17 cellular contexts compared by ENCODE assay signal in genomic region chr1:108474516-108474915, GRCh38. TPM values are rescaled to one million over a fixed set of nuclear protein-coding genes. Genes with fewer than 3 reads are reported as not detected.
"Had no signal": no experiment of that assay in that cellular context is flagged by ENCODE, and none has a peak within 500 bp of the region (broad histone marks: within the 10 kb centered on the region; RNA-seq: fewer than 3 reads in every experiment).

No MANE protein-coding gene starts in this region.

RNA-seq across cellular contexts. Expression of gene NBPF6, which starts 24.4 kb away (rescaled TPM):
- total RNA-seq: activated naive CD4-positive, alpha-beta T cell treated with anti-CD3 and anti-CD28 coated beads for 36 hours; activated naive CD4-positive, alpha-beta T cell treated with anti-CD3 and anti-CD28 coated beads, Interleukin-2, amount 50 U/mL, for 72 hours; activated naive CD8-positive, alpha-beta T cell treated with anti-CD3 and anti-CD28 coated beads for 36 hours; activated naive CD8-positive, alpha-beta T cell treated with anti-CD3 and anti-CD28 coated beads, Interleukin-2, amount 10 ng/mL, durations not matched to agents 7 days and 5 days; activated T-cell treated with anti-CD3 and anti-CD28 coated beads, Interleukin-2, amount 50 U/mL, for 4 hours; activated T-cell treated with anti-CD3 and anti-CD28 coated beads, Interleukin-2, amount 50 U/mL, for 72 hours; activated T-helper 17 cell treated with anti-CD3 and anti-CD28 coated beads, Interleukin-2, amount 50 U/mL, for 72 hours; aorta; ascending aorta; astrocyte; body of pancreas; bronchial epithelial cell; cardiac muscle cell; cardiac septum; chondrocyte had no signal
- polyA plus RNA-seq: adipose tissue, adrenal gland, aorta, cardiac muscle cell had no signal
